Comparison of ENCODE assay signal across 21 cellular contexts in the genomic region with DNA sequence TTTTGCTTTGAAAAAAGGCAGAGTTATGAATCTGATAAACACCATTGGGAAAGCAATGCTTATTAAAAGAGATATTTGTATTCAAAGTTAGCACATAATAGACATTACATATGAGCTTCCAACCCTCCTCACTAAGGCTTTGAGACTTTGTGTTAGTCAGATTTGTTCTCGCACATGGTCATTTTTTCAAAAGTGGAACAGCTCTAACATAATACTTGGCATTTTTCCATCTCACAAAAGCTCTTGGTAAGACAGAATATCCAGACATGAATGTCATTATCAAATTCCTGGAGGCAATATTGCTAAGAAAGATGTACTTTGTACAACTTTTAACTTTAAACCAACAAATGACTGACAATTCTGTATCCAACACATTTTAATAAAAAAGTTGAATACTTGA.
"Had no signal": no experiment of that assay in that cellular context is flagged by ENCODE, and none has a peak within 500 bp of the region (broad histone marks: within the 10 kb centered on the region; RNA-seq: fewer than 3 reads in every experiment).

No MANE protein-coding gene starts in this region.

- ATAC-seq: naive thymus-derived CD8-positive, alpha-beta T cell; natural killer cell treated with Interleukin-12 subunit alpha and Interleukin-12 subunit beta and Interleukin-15 and Interleukin-18, amount 100 ng/mL, for 72 hours; pancreas; right cardiac atrium; right lobe of liver; stimulated activated effector memory CD8-positive, alpha-beta T cell treated with anti-CD3 and anti-CD28 coated beads, Interleukin-12 subunit alpha, Interleukin-12 subunit beta, amount 100 ng/mL, for 72 hours; stimulated activated naive B cell treated with anti-CD40 and anti-IgM and Interleukin-4, amounts not matched to agents 10 μg/mL and 1 μg/mL and 100 μg/mL, for 72 hours had no signal

- DNase-seq: naive thymus-derived CD8-positive, alpha-beta T cell; nephron progenitor cell; nucleus accumbens; pancreas; retina; right cardiac atrium; right lobe of liver; sigmoid colon; small intestine; stimulated activated CD4-positive, alpha-beta T cell treated with anti-CD3 and anti-CD28 coated beads, Interleukin-15, amount 100 ng/mL, for 24 hours; stimulated activated CD4-positive, alpha-beta T cell treated with anti-CD3 and anti-CD28 coated beads, Interleukin-2, amount 100 ng/mL, for 24 hours; stimulated activated CD4-positive, alpha-beta T cell treated with anti-CD3 and anti-CD28 coated beads, Interleukin-2, amount 100 ng/mL, for 48 hours; stimulated activated CD4-positive, alpha-beta T cell treated with anti-CD3 and anti-CD28 coated beads, Interleukin-4, amount 100 ng/mL, for 24 hours; stimulated activated naive B cell treated with anti-CD40 and anti-IgM and Interleukin-4, amounts not matched to agents 10 μg/mL and 1 μg/mL and 100 μg/mL, for 72 hours; stimulated activated naive CD4-positive, alpha-beta T cell treated with Interleukin-2 at 50 U/mL for 16 hours; stomach; thyroid gland; trophoblast cell; upper lobe of left lung had no signal
